8 cellular contexts compared by ENCODE assay signal in genomic region chr16:48609453-48610023, GRCh38. TPM values are rescaled to one million over a fixed set of nuclear protein-coding genes. Genes with fewer than 3 reads are reported as not detected.
DNase-seq lines count a peak whose midpoint lies in the region; ATAC-seq and TF ChIP-seq lines count a peak whose summit lies in the region.

No MANE protein-coding gene starts in this region.

- H3K4me3 Mint-ChIP-seq in Calu3 (ENCODE audit: low read depth, unreplicated experiment), result no peak overlapping the region

- H3K4me1 Mint-ChIP-seq in Calu3 (ENCODE audit: low read depth, unreplicated experiment), result peaks cover 13% of the 10 kb centered on the region

- no TSS peak for BruUV-seq in Calu3 (replicated peaks; lab: Mats Ljungman, UMichigan)

- H3K27me3 Mint-ChIP-seq in Calu3 (ENCODE audit: unreplicated experiment), result no peaks in the 10 kb centered on the region

- H3K36me3 ChIP-seq in breast epithelium, result no peaks in the 10 kb centered on the region

- no peaks in the 10 kb centered on the region for H3K9me3 ChIP-seq in breast epithelium

- DNase-seq in Calu3 (peak; percentile 20), HK-2 (ENCODE audit: unreplicated experiment) (peak; percentile 21), breast epithelium (ENCODE audit: low spot score in 2 of 2) (no peak), kidney tubule cell (ENCODE audit: low spot score) (peak; percentile 36), KBM-7 (no peak)
- peak; percentile 56 for DNase-seq in stimulated activated CD4-positive, alpha-beta T cell treated with anti-CD3 and anti-CD28 coated beads, Interleukin-1b, Interleukin-23, amount 100 ng/mL, for 48 hours

- H3K27ac ChIP-seq in breast epithelium, result peak overlapping the region; percentile 98

- H3K4me1 ChIP-seq in breast epithelium, result peaks cover 10 to 33% of the 10 kb centered on the region in 2 donors

- no peaks in the 10 kb centered on the region for H3K9me3 Mint-ChIP-seq in Calu3 (ENCODE audit: low read depth, unreplicated experiment)

- peak; percentile 27 for ATAC-seq in GM21423 (IDR thresholded peaks at IDR 0.05; ENCODE audit: unreplicated experiment)
- ATAC-seq in SK-N-SH treated with all-trans-retinoic acid at 6 μM for 48 hours, result peak; percentile 80

- intact Hi-C loops in Calu3 (cut with micrococcal nuclease; ENCODE audit: unreplicated experiment) (loop anchor here (5.0 kb wide), 2 partner anchors 52 to 357 kb away; no protein-coding TSS in a partner anchor), breast epithelium (cut with DNase I; ENCODE audit: low total_unique reads) (no loop called here)

- TF ChIP-seq POLR2A in breast epithelium (IDR thresholded peaks at IDR 0.05), result no peak

- CTCF ChIA-PET in Calu3 (lab: Charles Lee), result interaction anchor here (1.5 kb wide), 1 partner anchor 14 kb away, joined by 15 read pairs; no protein-coding TSS in a partner anchor

- peak overlapping the region; percentile 95 to 98 (median 95) for H3K4me3 ChIP-seq in breast epithelium

- H3K27me3 ChIP-seq in breast epithelium, result no peaks in the 10 kb centered on the region

- TF ChIP-seq CTCF in Calu3 (IDR thresholded peaks at IDR 0.05; ENCODE audit: unreplicated experiment) (no peak), breast epithelium (IDR thresholded peaks at IDR 0.05) (no peak)

- peaks cover 10% of the 10 kb centered on the region for H3K36me3 Mint-ChIP-seq in Calu3 (ENCODE audit: insufficient read depth, unreplicated experiment)

- peak overlapping the region; percentile 99 for H3K27ac Mint-ChIP-seq in Calu3 (ENCODE audit: unreplicated experiment)

- in situ Hi-C loops in KBM-7 (cut with MboI; ENCODE audit: low pct_unique_long_range_greater_than_20kb, low sequenced_read_pairs), result loop anchor here (25.0 kb wide), 1 partner anchor 222 kb away; the partner anchor contains the start of gene SIAH1

TF ChIP-seq in SK-N-SH treated with all-trans-retinoic acid at 6 μM for 48 hours, 23 proteins besides CTCF, POLR2A, EP300 and RAD21:
- TF ChIP-seq ISL1 (CRISPR knock-in tag; IDR thresholded peaks at IDR 0.05) (no peak), CREB5 (CRISPR knock-in tag; IDR thresholded peaks at IDR 0.05; ENCODE audit: low read depth) (no peak), ZNF70 (CRISPR knock-in tag; IDR thresholded peaks at IDR 0.05) (no peak), GLIS3 (CRISPR knock-in tag; IDR thresholded peaks at IDR 0.05) (no peak), BACH2 (CRISPR knock-in tag; IDR thresholded peaks at IDR 0.05; ENCODE audit: borderline replicate concordance) (no peak), ZC3H10 (CRISPR knock-in tag; IDR thresholded peaks at IDR 0.05) (no peak), OSR1 (CRISPR knock-in tag; IDR thresholded peaks at IDR 0.05) (no peak), TSHZ2 (CRISPR knock-in tag; IDR thresholded peaks at IDR 0.05) (no peak), ZFP30 (CRISPR knock-in tag; IDR thresholded peaks at IDR 0.05) (no peak)

RNA-seq across cellular contexts. Expression of gene N4BP1, which starts 0.4 kb away (rescaled TPM):
- 41.4 and 52.5 TPM in 2 replicates for total RNA-seq in Calu3 (2022)
- 10 to 100 TPM; 24.3 to 43.8 (median 36.4) TPM for total RNA-seq in breast epithelium

Comparison
In these comparisons a context has a peak if more than half of its experiments do, and no peak if none do; other contexts are left out.
1. DNase-seq: peak in Calu3 (single experiment), HK-2 (single experiment), kidney tubule cell (single experiment) and stimulated activated CD4-positive, alpha-beta T cell treated with anti-CD3 and anti-CD28 coated beads, Interleukin-1b, Interleukin-23, amount 100 ng/mL, for 48 hours (single experiment); none in breast epithelium (0 of 2) and KBM-7 (single experiment).